Comparison of ENCODE assay signal across 8 cellular contexts in the genomic region with DNA sequence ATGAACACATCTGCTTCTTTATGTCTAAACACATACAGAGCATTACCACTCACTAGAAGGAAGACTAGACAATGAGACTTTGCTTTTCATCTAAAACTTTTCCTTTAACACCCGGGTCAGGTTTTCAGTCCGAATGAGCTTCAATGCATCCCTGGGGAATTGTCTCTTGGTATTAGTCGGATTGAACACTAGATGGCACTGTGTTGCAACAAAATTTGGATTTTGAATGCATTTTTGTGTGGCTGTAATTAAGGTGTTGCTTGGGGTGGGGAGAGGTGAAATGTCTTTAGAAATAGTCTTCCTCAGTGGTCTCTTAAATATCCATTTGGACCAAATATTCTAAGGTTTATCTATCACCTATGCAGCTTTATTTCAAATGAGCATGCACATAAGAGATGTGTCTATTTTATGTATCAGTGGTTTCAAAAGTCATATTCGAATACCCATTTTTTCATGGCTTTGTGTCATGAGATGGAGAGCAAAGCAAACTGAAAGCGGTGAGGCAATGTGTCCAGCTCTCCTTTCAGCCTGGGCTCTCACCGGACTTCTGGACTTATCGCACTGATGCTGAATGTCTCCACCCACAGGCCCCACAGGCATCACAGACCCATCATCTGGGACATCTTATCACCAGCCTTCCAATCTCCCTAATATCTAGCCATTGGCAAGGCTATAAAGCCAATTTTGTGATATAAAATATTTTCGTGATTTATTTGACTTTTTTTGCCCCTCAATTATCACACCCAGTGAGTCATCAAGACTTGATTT.
DNase-seq lines count a peak whose midpoint lies in the region; ATAC-seq and TF ChIP-seq lines count a peak whose summit lies in the region.

No MANE protein-coding gene starts in this region.

- peaks cover 6 to 13% (median 12%) of the 10 kb centered on the region in 3 donors for H3K4me1 Mint-ChIP-seq in naive B cell

- H3K27me3 ChIP-seq in BJ (ENCODE audit: control insufficient read depth, insufficient read depth, low read length): peaks cover 1% of the 10 kb centered on the region

- H3K27ac Mint-ChIP-seq in naive B cell: no peak overlapping the region

- CTCF ChIA-PET in BJ (lab: Yijun Ruan, JAX): interaction anchor here (0.6 to 2.8 kb wide), 21 partner anchors 10 to 1310 kb away, joined by 3 to 11 read pairs (median 4); partner anchors contain the start of gene ID2

- peaks cover 37 to 78% (median 62%) of the 10 kb centered on the region in 3 donors for H3K27me3 Mint-ChIP-seq in naive B cell

- peak; percentile 51 for ATAC-seq in GM18868 (IDR thresholded peaks at IDR 0.05; ENCODE audit: unreplicated experiment)
- ATAC-seq in naive B cell (ENCODE audit: low read depth in 2 of 2): peak in 1 of 2 donors; percentile 52
- no peak for ATAC-seq in HG02588 (IDR thresholded peaks at IDR 0.05; ENCODE audit: unreplicated experiment)
- ATAC-seq in GM19467 (IDR thresholded peaks at IDR 0.05; ENCODE audit: unreplicated experiment): no peak

- H3K36me3 ChIP-seq in BJ (ENCODE audit: control insufficient read depth, insufficient read depth, low read length): no peaks in the 10 kb centered on the region

- DNase-seq in BJ (ENCODE audit: low read depth): no peak
- DNase-seq in NCI-H1930 (lab: John Stamatoyannopoulos, UW): peak; percentile 11 to 39
- DNase-seq in SW480 (ENCODE audit: low spot score): peak; percentile 66
- DNase-seq in epidermal melanocyte (ENCODE audit: insufficient read length, low spot score): peak; percentile 70
- peak; percentile 58 for DNase-seq in naive B cell

- H3K4me3 Mint-ChIP-seq in naive B cell: no peak overlapping the region

- H3K9me3 Mint-ChIP-seq in naive B cell: no peaks in the 10 kb centered on the region

- no peak overlapping the region for H3K4me3 ChIP-seq in BJ (ENCODE audit: low read depth, low read length)

- POLR2A ChIA-PET in BJ (lab: Charles Lee): interaction anchor here (0.6 kb wide), 1 partner anchor 662 kb away, joined by 3 read pairs; no protein-coding TSS in a partner anchor

- peak; percentile 56 for TF ChIP-seq CTCF in BJ (IDR thresholded peaks at IDR 0.05; ENCODE audit: insufficient read depth, low read depth, low read length)

- no peaks in the 10 kb centered on the region for H3K36me3 Mint-ChIP-seq in naive B cell
